20 cellular contexts compared by ENCODE assay signal in the genomic region with DNA sequence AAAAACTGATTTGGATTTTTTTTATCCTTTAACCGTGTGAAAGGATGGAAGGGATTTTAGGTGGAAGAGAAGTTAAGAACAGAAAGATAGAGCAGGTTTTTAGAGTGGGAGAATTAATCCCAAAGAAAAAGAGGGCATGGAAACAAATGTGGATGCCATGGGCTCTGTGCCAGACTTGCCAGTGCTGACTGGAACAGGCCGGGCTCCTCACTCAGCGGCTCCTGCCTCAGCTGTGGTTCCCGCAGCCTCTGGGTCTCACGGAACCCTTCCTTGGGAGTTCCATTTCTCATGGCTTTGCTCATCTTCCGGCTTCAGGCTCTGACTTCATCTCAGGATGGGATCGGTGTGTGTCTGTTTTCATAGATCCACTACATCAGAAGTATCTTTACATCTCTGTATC. TPM values are rescaled to one million over a fixed set of nuclear protein-coding genes. Genes with fewer than 3 reads are reported as not detected.
DNase-seq lines count a peak whose midpoint lies in the region; ATAC-seq, FAIRE-seq and TF ChIP-seq lines count a peak whose summit lies in the region.
"Had no signal": no experiment of that assay in that cellular context is flagged by ENCODE, and none has a peak within 500 bp of the region (broad histone marks: within the 10 kb centered on the region; RNA-seq: fewer than 3 reads in every experiment).

No MANE protein-coding gene starts in this region.

- H3K14ac ChIP-seq in neuronal stem cell (ENCODE audit: low read length): no peak overlapping the region

- H3K9me1 ChIP-seq in keratinocyte (ENCODE audit: control insufficient read depth, extremely low read depth, insufficient read depth, low read length): no peaks in the 10 kb centered on the region

- H3K27ac ChIP-seq in keratinocyte (ENCODE audit: control insufficient read depth, insufficient read depth, low read length): no peak overlapping the region
- no peak overlapping the region for H3K27ac ChIP-seq in spleen
- no peak overlapping the region for H3K27ac ChIP-seq in neuronal stem cell (replicated peaks; ENCODE audit: low read length)
- H3K27ac ChIP-seq: C4-2B, PC-9, RWPE1 had no signal

- dilution Hi-C loops in keratinocyte (cut with MboI; ENCODE audit: extremely low pct_ligation_motif_present, low sequenced_read_pairs): no loop called here

- no peak overlapping the region for H4K8ac ChIP-seq in neuronal stem cell (ENCODE audit: low read depth, low read length)

- H2AK5ac ChIP-seq in neuronal stem cell (ENCODE audit: low read depth, low read length): no peak overlapping the region

- H3K4me3 ChIP-seq in keratinocyte (ENCODE audit: control insufficient read depth in 2 of 3, extremely low read depth in 1 of 3, insufficient read depth in 2 of 3, low read depth in 1 of 3, low read length in 3 of 3) (no peak overlapping the region), spleen (no peak overlapping the region), neuronal stem cell (ENCODE audit: low read length in 2 of 2) (no peak overlapping the region)
- H3K4me3 ChIP-seq: PC-9 had no signal

- no peaks in the 10 kb centered on the region for H3K27me3 ChIP-seq in keratinocyte (ENCODE audit: control insufficient read depth, extremely low read depth, insufficient read depth, low read length)
- H3K27me3 ChIP-seq in spleen (replicated peaks in 1 of 7): peaks cover 0 to 9% (median 0%) of the 10 kb centered on the region in 7 donors
- H3K27me3 ChIP-seq in neuronal stem cell (ENCODE audit: control insufficient read depth in 3 of 3, insufficient read depth in 3 of 3, low read depth in 1 of 3, low read length in 3 of 3): no peaks in the 10 kb centered on the region

- no peaks in the 10 kb centered on the region for H4K20me1 ChIP-seq in keratinocyte (ENCODE audit: control insufficient read depth, extremely low read depth, insufficient read depth, low read length)

- H3K79me1 ChIP-seq in neuronal stem cell (ENCODE audit: low read depth, low read length): no peaks in the 10 kb centered on the region

- no peak overlapping the region for H2BK15ac ChIP-seq in neuronal stem cell (ENCODE audit: low read length)

- WGBS in spleen, 5 donors: 91 to 97% (median 94%) methylated on average over 7 of the region's 7 CpGs
- WGBS in neuronal stem cell (ENCODE audit: extremely low coverage in 2 of 2, insufficient read length in 2 of 2, insufficient replicate concordance in 1 of 2), 2 donors: 100% methylated on average over 1 of the region's 7 CpGs; no CpG with 5 or more reads in 1 of the 2 donors

- TF ChIP-seq POLR2A in spleen (IDR thresholded peaks at IDR 0.05): no peak

- no peak for TF ChIP-seq CTCF in keratinocyte (optimal IDR thresholded peaks at IDR 0.05 in 1 of 3, IDR thresholded peaks at IDR 0.05 in 1 of 3, conservative IDR thresholded peaks at IDR 0.05 in 1 of 3; ENCODE audit: extremely low read depth in 1 of 3, insufficient read depth in 2 of 3, low read length in 3 of 3)
- TF ChIP-seq CTCF in spleen (IDR thresholded peaks at IDR 0.05 in 8 of 11, conservative IDR thresholded peaks at IDR 0.05 in 3 of 11): no peak

- intact Hi-C loops in spleen (cut with DNase I; ENCODE audit: low total_unique reads): no loop called here

- H2BK120ac ChIP-seq in neuronal stem cell (ENCODE audit: low read depth, low read length): no peak overlapping the region

- peak; percentile 29 for FAIRE-seq in keratinocyte (lab: Jason Lieb, UNC)
- FAIRE-seq: D721Med, H54, HepG2 had no signal

- no peak overlapping the region for H2BK5ac ChIP-seq in neuronal stem cell (ENCODE audit: low read length)

- H3K79me2 ChIP-seq in keratinocyte (ENCODE audit: control insufficient read depth, insufficient read depth, low read length): no peaks in the 10 kb centered on the region

- H3K4ac ChIP-seq in neuronal stem cell (ENCODE audit: low read length): no peak overlapping the region

- H3K4me2 ChIP-seq in keratinocyte (ENCODE audit: control insufficient read depth, extremely low read depth, insufficient read depth, low read depth, low read length) (no peak overlapping the region), neuronal stem cell (ENCODE audit: insufficient read depth, low read length, poor library complexity, severe bottlenecking) (no peak overlapping the region)
- H3K4me2 ChIP-seq: PC-9 had no signal

- no peaks in the 10 kb centered on the region for H3K36me3 ChIP-seq in keratinocyte (ENCODE audit: control insufficient read depth in 2 of 2, extremely low read depth in 1 of 2, insufficient read depth in 2 of 2, low read length in 2 of 2)
- H3K36me3 ChIP-seq in spleen: peaks cover 0 to 12% (median 0%) of the 10 kb centered on the region in 6 donors
- H3K36me3 ChIP-seq in neuronal stem cell (replicated peaks in 1 of 2; ENCODE audit: control insufficient read depth in 2 of 2, insufficient read depth in 2 of 2, low read length in 2 of 2): peaks cover 2 to 10% of the 10 kb centered on the region in 2 donors

- DNase-seq in G401 (ENCODE audit: low spot score) (peak; percentile 71), cerebellar cortex (ENCODE audit: low spot score) (peak; percentile 67), keratinocyte (ENCODE audit: low read depth, low spot score) (no peak), spleen (peak; percentile 55), neuronal stem cell (ENCODE audit: low spot score) (no peak)
- no peak for DNase-seq in effector CD8-positive, alpha-beta T cell (lab: John Stamatoyannopoulos, UW)
- no peak for DNase-seq in stimulated activated naive CD8-positive, alpha-beta T cell treated with anti-CD3 and anti-CD28 coated beads, Interleukin-15, Interleukin-2, amounts not matched to agents 100 U/mL and 50 U/mL, for 24 hours
- DNase-seq: DMS79 treated with DMSO at 0.1 percent for 48 hours, KG1, NCI-H1105 treated with DMSO at 0.1 percent for 48 hours, NCI-H1694 treated with DMSO at 0.1 percent for 48 hours, NCI-H2107, NCI-H345, NCI-H524 treated with DMSO at 0.1 percent for 48 hours, PC-9 had no signal

- in situ Hi-C loops in G401 (cut with HindIII; ENCODE audit: low sequenced_read_pairs): no loop called here

- no peak overlapping the region for H4K91ac ChIP-seq in neuronal stem cell (ENCODE audit: low read depth, low read length, poor library complexity)

- no peak overlapping the region for H2BK12ac ChIP-seq in neuronal stem cell (ENCODE audit: low read length)

- H3K9ac ChIP-seq in keratinocyte (ENCODE audit: control insufficient read depth, extremely low read depth, insufficient read depth, low read length) (no peak overlapping the region), neuronal stem cell (ENCODE audit: low read depth, low read length, poor library complexity) (no peak overlapping the region)

- H3K4me1 ChIP-seq in keratinocyte (ENCODE audit: control insufficient read depth, extremely low read depth, insufficient read depth, low read length) (peaks cover 14% of the 10 kb centered on the region), spleen (peaks cover 0 to 19% (median 4%) of the 10 kb centered on the region in 6 donors), neuronal stem cell (ENCODE audit: control insufficient read depth in 2 of 2, insufficient read depth in 1 of 2, low read depth in 1 of 2, low read length in 2 of 2) (peaks cover 1 to 2% of the 10 kb centered on the region in 2 donors)

- no peak overlapping the region for H3K18ac ChIP-seq in neuronal stem cell (ENCODE audit: low read length)

- no peaks in the 10 kb centered on the region for H3K9me3 ChIP-seq in keratinocyte (ENCODE audit: control insufficient read depth, low read depth, low read length)
- no peaks in the 10 kb centered on the region for H3K9me3 ChIP-seq in spleen
- H3K9me3 ChIP-seq in neuronal stem cell (replicated peaks in 1 of 2; ENCODE audit: control insufficient read depth in 2 of 2, insufficient read depth in 1 of 2, low read depth in 1 of 2, low read length in 2 of 2): no peaks in the 10 kb centered on the region

- H3K23ac ChIP-seq in neuronal stem cell (ENCODE audit: low read depth, low read length, poor library complexity): no peak overlapping the region

- no peak for ATAC-seq in stimulated activated naive CD8-positive, alpha-beta T cell treated with anti-CD3 and anti-CD28 coated beads, Interleukin-15, Interleukin-2, amounts not matched to agents 100 U/mL and 50 U/mL, for 24 hours
- ATAC-seq: HepG2 had no signal

- peak overlapping the region; percentile 28 for H2AFZ ChIP-seq in keratinocyte (ENCODE audit: control insufficient read depth, low read length)
- H2AFZ ChIP-seq in neuronal stem cell (ENCODE audit: low read length): no peak overlapping the region
- H2AFZ ChIP-seq: PC-9 had no signal

RNA-seq across cellular contexts. Expression of gene SLC2A8, which starts 30.4 kb away (rescaled TPM):
- total RNA-seq in G401 (2014; rRNA removed; shearing (Covaris generic)): 32.7 and 33.0 TPM in 2 replicates
- 7.1 to 14.2 TPM (median 9.5 TPM) in 3 replicates for polyA plus RNA-seq in keratinocyte
- polyA plus RNA-seq in keratinocyte (2011; ENCODE audit: low read depth): 2.4 TPM
- polyA plus RNA-seq in keratinocyte (2011; cell fraction: cytosol; rRNA removed): 5.4 and 8.5 TPM in 2 replicates
- polyA plus RNA-seq in keratinocyte (2011; cell fraction: nucleus; rRNA removed): 16.8 and 24.0 TPM in 2 replicates
- polyA plus RNA-seq in keratinocyte (2012; ENCODE audit: low replicate concordance): 7.5 and 9.3 TPM in 2 replicates
- polyA minus RNA-seq in keratinocyte: 7.3 to 12.3 TPM (median 8.2 TPM) in 3 replicates
- 14.0 TPM for polyA minus RNA-seq in keratinocyte (2011; cell fraction: cytosol; rRNA and poly(A)+ RNA removed)
- 13.7 and 15.5 TPM in 2 replicates for polyA minus RNA-seq in keratinocyte (2011; cell fraction: nucleus; rRNA and poly(A)+ RNA removed)
- total RNA-seq in spleen: 10 to 100 TPM; 16.8 to 32.0 (median 23.0) TPM
- 10 to 100 TPM; 10.0 to 18.3 (median 14.5) TPM for polyA plus RNA-seq in spleen
- 10.9 TPM for polyA plus RNA-seq in neuronal stem cell (2013, experiment 1 of 2)
- polyA plus RNA-seq in neuronal stem cell (2013, experiment 2 of 2): 10.8 TPM

RNA-seq across cellular contexts. Expression of gene ZNF79, which starts 57.6 kb away (rescaled TPM):
- total RNA-seq in G401 (2014; rRNA removed; shearing (Covaris generic)): 4.8 and 8.8 TPM in 2 replicates
- polyA plus RNA-seq in keratinocyte (4.3 to 6.6 TPM (median 4.8 TPM) in 3 replicates), spleen (1 to 10 TPM; 2.3 to 4.1 (median 3.8) TPM)
- 2.6 TPM for polyA plus RNA-seq in keratinocyte (2011; ENCODE audit: low read depth)
- polyA plus RNA-seq in keratinocyte (2011; cell fraction: cytosol; rRNA removed): 3.0 and 4.8 TPM in 2 replicates
- 10.7 and 11.3 TPM in 2 replicates for polyA plus RNA-seq in keratinocyte (2011; cell fraction: nucleus; rRNA removed)
- 3.6 and 4.8 TPM in 2 replicates for polyA plus RNA-seq in keratinocyte (2012; ENCODE audit: low replicate concordance)
- polyA minus RNA-seq in keratinocyte: 9.1 to 16.4 TPM (median 14.9 TPM) in 3 replicates
- polyA minus RNA-seq in keratinocyte (2011; cell fraction: cytosol; rRNA and poly(A)+ RNA removed): 6.5 TPM
- 8.7 and 10.6 TPM in 2 replicates for polyA minus RNA-seq in keratinocyte (2011; cell fraction: nucleus; rRNA and poly(A)+ RNA removed)
- 10 to 100 TPM; 10.4 to 14.7 (median 12.7) TPM for total RNA-seq in spleen
- 3.2 TPM for polyA plus RNA-seq in neuronal stem cell (2013, experiment 1 of 2)
- polyA plus RNA-seq in neuronal stem cell (2013, experiment 2 of 2): 3.3 TPM

Comparison
In these comparisons a context has a peak if more than half of its experiments do, and no peak if none do; other contexts are left out.
1. DNase-seq: peak in G401 (single experiment), cerebellar cortex (single experiment) and spleen (single experiment); none in keratinocyte (single experiment), neuronal stem cell (single experiment), effector CD8-positive, alpha-beta T cell (single experiment) and stimulated activated naive CD8-positive, alpha-beta T cell treated with anti-CD3 and anti-CD28 coated beads, Interleukin-15, Interleukin-2, amounts not matched to agents 100 U/mL and 50 U/mL, for 24 hours (single experiment).